Comparison of ENCODE assay signal across 2 cellular contexts in the genomic region with DNA sequence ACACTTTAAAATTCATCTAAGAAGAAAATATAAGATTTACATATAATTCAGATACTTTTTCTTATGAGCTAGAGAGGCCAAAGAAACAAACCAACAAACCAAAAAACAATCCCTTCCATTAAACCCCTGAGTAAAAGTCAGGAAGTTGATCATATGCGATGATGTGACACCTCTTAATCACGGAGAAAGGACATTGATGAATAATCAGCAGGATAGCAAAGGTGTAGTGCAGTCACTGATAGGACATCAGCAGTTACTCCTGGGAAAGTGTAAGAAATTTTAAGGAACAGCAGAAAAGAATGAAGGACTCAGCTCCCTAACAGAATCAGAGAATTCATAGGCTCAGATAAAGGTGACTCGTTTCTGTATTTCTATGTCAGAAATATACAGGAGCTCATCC.
TF ChIP-seq lines count a peak whose summit lies in the region.

No MANE protein-coding gene starts in this region.

TF ChIP-seq in A549, 52 proteins besides CTCF, POLR2A, EP300 and RAD21:
- TF ChIP-seq BHLHE40 (IDR thresholded peaks at IDR 0.05; ENCODE audit: low read depth, low read length) (no peak), ZFP36 (IDR thresholded peaks at IDR 0.05; ENCODE audit: borderline replicate concordance, partially characterized antibody) (no peak), SREBF2 (IDR thresholded peaks at IDR 0.05) (no peak), FOSL2 (IDR thresholded peaks at IDR 0.05) (no peak), FOSL2 (CRISPR knock-in tag; IDR thresholded peaks at IDR 0.05) (no peak), HOXB13 (CRISPR knock-in tag; IDR thresholded peaks at IDR 0.05; ENCODE audit: low read depth) (no peak), MAZ (IDR thresholded peaks at IDR 0.05; ENCODE audit: borderline replicate concordance, low read depth, low read length) (no peak), ATOH8 (CRISPR knock-in tag; IDR thresholded peaks at IDR 0.05; ENCODE audit: low read depth) (no peak), HEYL (CRISPR knock-in tag; IDR thresholded peaks at IDR 0.05) (no peak), REST (IDR thresholded peaks at IDR 0.05) (no peak), TP53 (CRISPR knock-in tag; IDR thresholded peaks at IDR 0.05) (no peak), MYC (IDR thresholded peaks at IDR 0.05; ENCODE audit: borderline replicate concordance, low read length) (no peak)
- TF ChIP-seq, protein P1, sequence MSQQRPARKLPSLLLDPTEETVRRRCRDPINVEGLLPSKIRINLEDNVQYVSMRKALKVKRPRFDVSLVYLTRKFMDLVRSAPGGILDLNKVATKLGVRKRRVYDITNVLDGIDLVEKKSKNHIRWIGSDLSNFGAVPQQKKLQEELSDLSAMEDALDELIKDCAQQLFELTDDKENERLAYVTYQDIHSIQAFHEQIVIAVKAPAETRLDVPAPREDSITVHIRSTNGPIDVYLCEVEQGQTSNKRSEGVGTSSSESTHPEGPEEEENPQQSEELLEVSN (IDR thresholded peaks at IDR 0.05; ENCODE audit: borderline replicate concordance, low read depth): no peak
- TF ChIP-seq, protein P2, sequence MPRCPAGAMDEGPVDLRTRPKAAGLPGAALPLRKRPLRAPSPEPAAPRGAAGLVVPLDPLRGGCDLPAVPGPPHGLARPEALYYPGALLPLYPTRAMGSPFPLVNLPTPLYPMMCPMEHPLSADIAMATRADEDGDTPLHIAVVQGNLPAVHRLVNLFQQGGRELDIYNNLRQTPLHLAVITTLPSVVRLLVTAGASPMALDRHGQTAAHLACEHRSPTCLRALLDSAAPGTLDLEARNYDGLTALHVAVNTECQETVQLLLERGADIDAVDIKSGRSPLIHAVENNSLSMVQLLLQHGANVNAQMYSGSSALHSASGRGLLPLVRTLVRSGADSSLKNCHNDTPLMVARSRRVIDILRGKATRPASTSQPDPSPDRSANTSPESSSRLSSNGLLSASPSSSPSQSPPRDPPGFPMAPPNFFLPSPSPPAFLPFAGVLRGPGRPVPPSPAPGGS (IDR thresholded peaks at IDR 0.05): no peak
- TF ChIP-seq, protein P3, sequence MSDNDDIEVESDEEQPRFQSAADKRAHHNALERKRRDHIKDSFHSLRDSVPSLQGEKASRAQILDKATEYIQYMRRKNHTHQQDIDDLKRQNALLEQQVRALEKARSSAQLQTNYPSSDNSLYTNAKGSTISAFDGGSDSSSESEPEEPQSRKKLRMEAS (IDR thresholded peaks at IDR 0.05): no peak

TF ChIP-seq in H1, 55 proteins besides CTCF, POLR2A, EP300 and RAD21:
- no peak for TF ChIP-seq CREB1 (IDR thresholded peaks at IDR 0.05)
- TF ChIP-seq NRF1 (IDR thresholded peaks at IDR 0.05; ENCODE audit: low read depth, low read length): no peak
- no peak for TF ChIP-seq SIRT6 (IDR thresholded peaks at IDR 0.05; ENCODE audit: low read length)
- no peak for TF ChIP-seq CHD1 (IDR thresholded peaks at IDR 0.05; ENCODE audit: low read depth, low read length)
- no peak for TF ChIP-seq CHD2 (IDR thresholded peaks at IDR 0.05; ENCODE audit: low read length)
